10 cellular contexts compared by ENCODE assay signal in the genomic region with DNA sequence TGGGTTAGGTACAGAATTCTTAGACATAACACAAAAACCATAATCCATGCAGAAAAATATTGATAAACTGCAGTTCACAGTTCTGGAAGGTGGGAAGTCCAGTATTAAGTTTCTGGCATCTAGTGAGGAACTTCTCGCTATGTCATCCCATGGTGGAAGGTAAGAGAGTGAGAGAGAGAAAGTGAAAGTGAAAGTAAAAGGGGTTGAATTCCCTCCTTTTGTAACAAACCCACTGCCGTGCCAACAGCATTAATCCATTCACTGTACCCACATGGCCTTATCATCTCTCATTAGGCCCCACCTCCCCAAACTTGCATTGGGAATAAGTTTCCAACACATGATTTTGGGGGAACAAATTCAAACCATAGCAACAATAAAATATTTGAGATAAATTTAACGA. TPM values are rescaled to one million over a fixed set of nuclear protein-coding genes. Genes with fewer than 3 reads are reported as not detected.
DNase-seq lines count a peak whose midpoint lies in the region; ATAC-seq, FAIRE-seq and TF ChIP-seq lines count a peak whose summit lies in the region.
"Had no signal": no experiment of that assay in that cellular context is flagged by ENCODE, and none has a peak within 500 bp of the region (broad histone marks: within the 10 kb centered on the region; RNA-seq: fewer than 3 reads in every experiment).

No MANE protein-coding gene starts in this region.

- no peak for TF ChIP-seq POLR2A in GM18505 (IDR thresholded peaks at IDR 0.05; ENCODE audit: borderline replicate concordance, extremely low read depth, insufficient read depth, insufficient read length)

- H3K27ac Mint-ChIP-seq in activated naive CD8-positive, alpha-beta T cell treated with anti-CD3 and anti-CD28 coated beads, Interleukin-2, amount 10 ng/mL, durations not matched to agents 7 days and 5 days: peak overlapping the region; percentile 20
- H3K27ac Mint-ChIP-seq in activated naive CD8-positive, alpha-beta T cell treated with anti-CD3 and anti-CD28 coated beads, Interleukin-2, amount 50 U/mL, for 24 hours: no peak overlapping the region

- POLR2A ChIA-PET in activated naive CD8-positive, alpha-beta T cell treated with anti-CD3 and anti-CD28 coated beads, Interleukin-2, amount 10 ng/mL, durations not matched to agents 7 days and 5 days (lab: Charles Lee): interaction anchor here (1.0 kb wide), 1 partner anchor 50 kb away, joined by 3 read pairs; no protein-coding TSS in a partner anchor

- intact Hi-C loops in posterior cingulate gyrus (cut with DNase I): no loop called here

- ATAC-seq in activated naive CD8-positive, alpha-beta T cell treated with anti-CD3 and anti-CD28 coated beads, Interleukin-2, amount 10 ng/mL, durations not matched to agents 7 days and 5 days (ENCODE audit: low read depth): no peak
- no peak for ATAC-seq in activated naive CD8-positive, alpha-beta T cell treated with anti-CD3 and anti-CD28 coated beads, Interleukin-2, amount 50 U/mL, for 24 hours
- no peak for ATAC-seq in HG03280 (IDR thresholded peaks at IDR 0.05; ENCODE audit: unreplicated experiment)
- no peak for ATAC-seq in GM18505 (IDR thresholded peaks at IDR 0.05; ENCODE audit: unreplicated experiment)
- ATAC-seq: stimulated activated naive CD8-positive, alpha-beta T cell treated with anti-CD3 and anti-CD28 coated beads, Interleukin-15, amount 100 ng/mL, for 72 hours had no signal

- 65% methylated on average over 3 of the region's 3 CpGs for WGBS in thymus

- H3K36me3 ChIP-seq in thymus (ENCODE audit: control insufficient read depth, insufficient read depth): no peaks in the 10 kb centered on the region

- no peaks in the 10 kb centered on the region for H3K27me3 Mint-ChIP-seq in activated naive CD8-positive, alpha-beta T cell treated with anti-CD3 and anti-CD28 coated beads, Interleukin-2, amount 10 ng/mL, durations not matched to agents 7 days and 5 days
- no peaks in the 10 kb centered on the region for H3K27me3 Mint-ChIP-seq in activated naive CD8-positive, alpha-beta T cell treated with anti-CD3 and anti-CD28 coated beads, Interleukin-2, amount 50 U/mL, for 24 hours
- H3K27me3 Mint-ChIP-seq: stimulated activated naive CD8-positive, alpha-beta T cell treated with anti-CD3 and anti-CD28 coated beads, Interleukin-15, amount 100 ng/mL, for 72 hours had no signal

- FAIRE-seq in RCC 7860 (lab: Jason Lieb, UNC): no peak

- H3K36me3 Mint-ChIP-seq in activated naive CD8-positive, alpha-beta T cell treated with anti-CD3 and anti-CD28 coated beads, Interleukin-2, amount 10 ng/mL, durations not matched to agents 7 days and 5 days: peaks cover 13% of the 10 kb centered on the region
- H3K36me3 Mint-ChIP-seq in activated naive CD8-positive, alpha-beta T cell treated with anti-CD3 and anti-CD28 coated beads, Interleukin-2, amount 50 U/mL, for 24 hours (ENCODE audit: low read depth): peaks cover 10% of the 10 kb centered on the region

- H3K4me1 ChIP-seq in thymus (ENCODE audit: control insufficient read depth, insufficient read depth, low read length): no peaks in the 10 kb centered on the region

- peaks cover 8% of the 10 kb centered on the region for H3K4me1 Mint-ChIP-seq in activated naive CD8-positive, alpha-beta T cell treated with anti-CD3 and anti-CD28 coated beads, Interleukin-2, amount 10 ng/mL, durations not matched to agents 7 days and 5 days
- H3K4me1 Mint-ChIP-seq in activated naive CD8-positive, alpha-beta T cell treated with anti-CD3 and anti-CD28 coated beads, Interleukin-2, amount 50 U/mL, for 24 hours: peaks cover 10% of the 10 kb centered on the region

- peak overlapping the region; percentile 12 for H3K4me3 ChIP-seq in thymus (ENCODE audit: low read length)

- peaks cover 31% of the 10 kb centered on the region for H3K9me3 Mint-ChIP-seq in activated naive CD8-positive, alpha-beta T cell treated with anti-CD3 and anti-CD28 coated beads, Interleukin-2, amount 10 ng/mL, durations not matched to agents 7 days and 5 days
- H3K9me3 Mint-ChIP-seq in activated naive CD8-positive, alpha-beta T cell treated with anti-CD3 and anti-CD28 coated beads, Interleukin-2, amount 50 U/mL, for 24 hours: peaks cover 44% of the 10 kb centered on the region

- no peak for DNase-seq in activated naive CD8-positive, alpha-beta T cell treated with anti-CD3 and anti-CD28 coated beads, Interleukin-2, amount 10 ng/mL, durations not matched to agents 7 days and 5 days
- DNase-seq in activated naive CD8-positive, alpha-beta T cell treated with anti-CD3 and anti-CD28 coated beads, Interleukin-2, amount 50 U/mL, for 24 hours: no peak
- peak; percentile 25 for DNase-seq in RCC 7860 (ENCODE audit: low spot score)
- DNase-seq in fibroblast of peridontal ligament (ENCODE audit: extremely low read depth): peak; percentile 25
- DNase-seq in posterior cingulate gyrus: no peak
- DNase-seq: cerebellar nuclear complex; stimulated activated naive CD8-positive, alpha-beta T cell treated with anti-CD3 and anti-CD28 coated beads, Interleukin-15, amount 100 ng/mL, for 72 hours had no signal

- H3K4me3 Mint-ChIP-seq in activated naive CD8-positive, alpha-beta T cell treated with anti-CD3 and anti-CD28 coated beads, Interleukin-2, amount 10 ng/mL, durations not matched to agents 7 days and 5 days: peak overlapping the region; percentile 50
- no peak overlapping the region for H3K4me3 Mint-ChIP-seq in activated naive CD8-positive, alpha-beta T cell treated with anti-CD3 and anti-CD28 coated beads, Interleukin-2, amount 50 U/mL, for 24 hours

- H3K27me3 ChIP-seq in thymus (ENCODE audit: control insufficient read depth, insufficient read depth): no peaks in the 10 kb centered on the region

- no peak overlapping the region for H3K27ac ChIP-seq in thymus (ENCODE audit: low read depth)

- no peaks in the 10 kb centered on the region for H3K9me3 ChIP-seq in thymus (ENCODE audit: control insufficient read depth)

RNA-seq across cellular contexts. Expression of a gene that starts 17.1 kb away (rescaled TPM):
- 1 to 10 TPM; 6.5 to 6.6 TPM for total RNA-seq in activated naive CD8-positive, alpha-beta T cell treated with anti-CD3 and anti-CD28 coated beads, Interleukin-2, amount 10 ng/mL, durations not matched to agents 7 days and 5 days
- polyA plus RNA-seq in thymus: 3.3 TPM

RNA-seq across cellular contexts. Expression of a gene that starts 25.3 kb away (rescaled TPM):
- 10 to 100 TPM; 26.0 to 26.9 TPM for total RNA-seq in activated naive CD8-positive, alpha-beta T cell treated with anti-CD3 and anti-CD28 coated beads, Interleukin-2, amount 10 ng/mL, durations not matched to agents 7 days and 5 days
- polyA plus RNA-seq in thymus: 88.7 TPM

RNA-seq across cellular contexts. Expression of a gene that starts 48.9 kb away (rescaled TPM):
- total RNA-seq in activated naive CD8-positive, alpha-beta T cell treated with anti-CD3 and anti-CD28 coated beads, Interleukin-2, amount 10 ng/mL, durations not matched to agents 7 days and 5 days: 1 to 10 TPM; 1.8 to 2.1 TPM
- 3.2 TPM for polyA plus RNA-seq in thymus

Comparison
In these comparisons a context has a peak if more than half of its experiments do, and no peak if none do; other contexts are left out.
1. DNase-seq: peak in RCC 7860 (single experiment) and fibroblast of peridontal ligament (single experiment); none in activated naive CD8-positive, alpha-beta T cell treated with anti-CD3 and anti-CD28 coated beads, Interleukin-2, amount 10 ng/mL, durations not matched to agents 7 days and 5 days (single experiment), activated naive CD8-positive, alpha-beta T cell treated with anti-CD3 and anti-CD28 coated beads, Interleukin-2, amount 50 U/mL, for 24 hours (single experiment) and posterior cingulate gyrus (0 of 10).